In the genomic region with DNA sequence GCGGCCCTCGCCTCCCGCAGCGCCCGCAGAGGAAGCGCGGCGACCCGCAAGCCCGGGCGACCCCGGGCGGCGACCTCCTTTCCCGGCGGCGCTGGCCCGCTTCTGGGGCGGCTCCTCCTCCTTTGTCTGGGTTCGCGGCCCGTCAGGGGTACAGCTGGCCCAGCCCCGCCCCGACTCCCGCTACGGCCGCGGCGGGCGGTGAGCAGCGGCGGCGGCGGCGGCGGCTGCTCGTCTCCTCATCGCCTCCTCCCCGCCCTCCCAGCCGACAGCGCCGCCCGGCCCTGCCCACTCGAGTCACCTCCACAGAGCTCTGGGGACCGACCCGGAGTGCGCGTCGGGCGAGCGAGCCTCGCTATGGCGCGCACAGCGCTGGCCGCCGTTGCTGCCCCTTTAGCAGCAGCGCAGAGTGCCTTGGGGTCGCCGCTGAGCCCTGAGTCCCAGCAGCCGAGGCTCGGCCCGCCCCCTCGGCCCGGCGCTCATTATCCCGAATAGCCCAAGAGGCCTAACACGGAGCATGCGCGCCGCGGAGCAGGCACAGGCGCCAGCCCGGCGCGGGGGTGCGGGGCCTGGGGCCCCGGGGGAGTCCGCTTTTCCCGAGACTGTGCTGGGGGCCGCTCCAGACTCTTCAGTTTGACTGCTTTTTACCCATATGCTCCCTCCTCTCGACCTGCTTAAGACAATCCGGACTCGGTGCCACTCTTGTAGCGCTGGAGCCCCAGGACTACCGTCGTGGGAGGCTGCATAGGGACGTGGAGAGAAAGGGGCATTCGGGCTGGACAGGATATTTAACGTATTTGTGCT, we compare ENCODE assay signal across 1 cellular context.
TF ChIP-seq lines count a peak whose summit lies in the region.

TSS of gene SOS2 (minus strand) at position 104 of the 801 bp plus-strand sequence. CDS start 295 bp downstream, outside the sequence.

TF ChIP-seq in HepG2, 621 proteins besides CTCF, POLR2A, EP300 and RAD21 (continued from another document and continues in another):
- TF ChIP-seq, protein P1, sequence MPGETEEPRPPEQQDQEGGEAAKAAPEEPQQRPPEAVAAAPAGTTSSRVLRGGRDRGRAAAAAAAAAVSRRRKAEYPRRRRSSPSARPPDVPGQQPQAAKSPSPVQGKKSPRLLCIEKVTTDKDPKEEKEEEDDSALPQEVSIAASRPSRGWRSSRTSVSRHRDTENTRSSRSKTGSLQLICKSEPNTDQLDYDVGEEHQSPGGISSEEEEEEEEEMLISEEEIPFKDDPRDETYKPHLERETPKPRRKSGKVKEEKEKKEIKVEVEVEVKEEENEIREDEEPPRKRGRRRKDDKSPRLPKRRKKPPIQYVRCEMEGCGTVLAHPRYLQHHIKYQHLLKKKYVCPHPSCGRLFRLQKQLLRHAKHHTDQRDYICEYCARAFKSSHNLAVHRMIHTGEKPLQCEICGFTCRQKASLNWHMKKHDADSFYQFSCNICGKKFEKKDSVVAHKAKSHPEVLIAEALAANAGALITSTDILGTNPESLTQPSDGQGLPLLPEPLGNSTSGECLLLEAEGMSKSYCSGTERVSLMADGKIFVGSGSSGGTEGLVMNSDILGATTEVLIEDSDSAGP (CRISPR knock-in tag; IDR thresholded peaks at IDR 0.05; ENCODE audit: borderline replicate concordance): peak; percentile 79; the same call in 1 of the 2 replicates
- TF ChIP-seq, protein P2, sequence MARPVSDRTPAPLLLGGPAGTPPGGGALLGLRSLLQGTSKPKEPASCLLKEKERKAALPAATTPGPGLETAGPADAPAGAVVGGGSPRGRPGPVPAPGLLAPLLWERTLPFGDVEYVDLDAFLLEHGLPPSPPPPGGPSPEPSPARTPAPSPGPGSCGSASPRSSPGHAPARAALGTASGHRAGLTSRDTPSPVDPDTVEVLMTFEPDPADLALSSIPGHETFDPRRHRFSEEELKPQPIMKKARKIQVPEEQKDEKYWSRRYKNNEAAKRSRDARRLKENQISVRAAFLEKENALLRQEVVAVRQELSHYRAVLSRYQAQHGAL (CRISPR knock-in tag; IDR thresholded peaks at IDR 0.05; ENCODE audit: not compliant biosample characterization): no peak
- TF ChIP-seq ZBTB21 (CRISPR knock-in tag; IDR thresholded peaks at IDR 0.05) (no peak), ZNF776 (CRISPR knock-in tag; IDR thresholded peaks at IDR 0.05) (peak; percentile 93), ZNF816 (CRISPR knock-in tag; IDR thresholded peaks at IDR 0.05; ENCODE audit: borderline replicate concordance) (no peak; the same call in 1 of the 2 replicates), ZSCAN12 (CRISPR knock-in tag; IDR thresholded peaks at IDR 0.05) (no peak), ZFP82 (CRISPR knock-in tag; IDR thresholded peaks at IDR 0.05; ENCODE audit: borderline replicate concordance) (no peak), ZNF530 (CRISPR knock-in tag; IDR thresholded peaks at IDR 0.05; ENCODE audit: low read depth) (no peak), HDAC6 (IDR thresholded peaks at IDR 0.05; ENCODE audit: low read depth, low read length) (no peak), NFKBIZ (CRISPR knock-in tag; IDR thresholded peaks at IDR 0.05) (no peak), ZNF138 (CRISPR knock-in tag; IDR thresholded peaks at IDR 0.05; ENCODE audit: low read depth) (peak; percentile 71; the same call in 1 of the 2 replicates), PTBP1 (IDR thresholded peaks at IDR 0.05; ENCODE audit: low read depth, low read length, poor library complexity, severe bottlenecking) (peak; percentile 45), NONO (IDR thresholded peaks at IDR 0.05) (no peak), NONO (CRISPR knock-in tag; conservative IDR thresholded peaks at IDR 0.05) (peak; percentile 61; the same call in 1 of the 2 replicates), ZNF790 (CRISPR knock-in tag; IDR thresholded peaks at IDR 0.05; ENCODE audit: borderline replicate concordance) (no peak), POGK (CRISPR knock-in tag; conservative IDR thresholded peaks at IDR 0.05) (peak; percentile 60; the same call in 1 of the 2 replicates), NR2C2 (CRISPR knock-in tag; IDR thresholded peaks at IDR 0.05; ENCODE audit: borderline replicate concordance) (peak; percentile 45), ZNF883 (CRISPR knock-in tag; IDR thresholded peaks at IDR 0.05; ENCODE audit: not compliant biosample characterization) (peak; percentile 73), TSC22D2 (CRISPR knock-in tag; IDR thresholded peaks at IDR 0.05; ENCODE audit: borderline replicate concordance) (no peak), ZNF713 (CRISPR knock-in tag; IDR thresholded peaks at IDR 0.05) (no peak), ZNF749 (CRISPR knock-in tag; IDR thresholded peaks at IDR 0.05; ENCODE audit: borderline replicate concordance) (no peak), POLR2AphosphoS5 (IDR thresholded peaks at IDR 0.05; ENCODE audit: low read depth, low read length) (peak; percentile 87), DMAP1 (CRISPR knock-in tag; IDR thresholded peaks at IDR 0.05) (peak; percentile 58; the same call in 1 of the 2 replicates), ZBTB26 (CRISPR knock-in tag; IDR thresholded peaks at IDR 0.05; ENCODE audit: borderline replicate concordance) (no peak; the same call in 1 of the 2 replicates), ZNF747 (CRISPR knock-in tag; IDR thresholded peaks at IDR 0.05; ENCODE audit: borderline replicate concordance) (no peak), NCOA5 (CRISPR knock-in tag; IDR thresholded peaks at IDR 0.05) (no peak), TGIF2 (CRISPR knock-in tag; IDR thresholded peaks at IDR 0.05) (0 out of 2 replicates have a peak, but pooled peaks have one; percentile 38), HDAC2 (CRISPR knock-in tag; IDR thresholded peaks at IDR 0.05) (no peak), YY1 (IDR thresholded peaks at IDR 0.05; ENCODE audit: insufficient read depth, insufficient replicate concordance, low read depth, low read length) (peak; percentile 62)
- TF ChIP-seq, protein P3, sequence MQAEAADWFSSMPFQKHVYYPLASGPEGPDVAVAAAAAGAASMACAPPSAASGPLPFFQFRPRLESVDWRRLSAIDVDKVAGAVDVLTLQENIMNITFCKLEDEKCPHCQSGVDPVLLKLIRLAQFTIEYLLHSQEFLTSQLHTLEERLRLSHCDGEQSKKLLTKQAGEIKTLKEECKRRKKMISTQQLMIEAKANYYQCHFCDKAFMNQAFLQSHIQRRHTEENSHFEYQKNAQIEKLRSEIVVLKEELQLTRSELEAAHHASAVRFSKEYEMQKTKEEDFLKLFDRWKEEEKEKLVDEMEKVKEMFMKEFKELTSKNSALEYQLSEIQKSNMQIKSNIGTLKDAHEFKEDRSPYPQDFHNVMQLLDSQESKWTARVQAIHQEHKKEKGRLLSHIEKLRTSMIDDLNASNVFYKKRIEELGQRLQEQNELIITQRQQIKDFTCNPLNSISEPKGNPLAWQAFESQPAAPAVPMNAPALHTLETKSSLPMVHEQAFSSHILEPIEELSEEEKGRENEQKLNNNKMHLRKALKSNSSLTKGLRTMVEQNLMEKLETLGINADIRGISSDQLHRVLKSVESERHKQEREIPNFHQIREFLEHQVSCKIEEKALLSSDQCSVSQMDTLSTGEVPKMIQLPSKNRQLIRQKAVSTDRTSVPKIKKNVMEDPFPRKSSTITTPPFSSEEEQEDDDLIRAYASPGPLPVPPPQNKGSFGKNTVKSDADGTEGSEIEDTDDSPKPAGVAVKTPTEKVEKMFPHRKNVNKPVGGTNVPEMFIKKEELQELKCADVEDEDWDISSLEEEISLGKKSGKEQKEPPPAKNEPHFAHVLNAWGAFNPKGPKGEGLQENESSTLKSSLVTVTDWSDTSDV (CRISPR knock-in tag; IDR thresholded peaks at IDR 0.05): peak; percentile 75; the same call in 1 of the 2 replicates
- TF ChIP-seq, protein P4, sequence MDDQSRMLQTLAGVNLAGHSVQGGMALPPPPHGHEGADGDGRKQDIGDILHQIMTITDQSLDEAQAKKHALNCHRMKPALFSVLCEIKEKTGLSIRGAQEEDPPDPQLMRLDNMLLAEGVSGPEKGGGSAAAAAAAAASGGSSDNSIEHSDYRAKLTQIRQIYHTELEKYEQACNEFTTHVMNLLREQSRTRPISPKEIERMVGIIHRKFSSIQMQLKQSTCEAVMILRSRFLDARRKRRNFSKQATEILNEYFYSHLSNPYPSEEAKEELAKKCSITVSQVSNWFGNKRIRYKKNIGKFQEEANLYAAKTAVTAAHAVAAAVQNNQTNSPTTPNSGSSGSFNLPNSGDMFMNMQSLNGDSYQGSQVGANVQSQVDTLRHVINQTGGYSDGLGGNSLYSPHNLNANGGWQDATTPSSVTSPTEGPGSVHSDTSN (CRISPR knock-in tag; IDR thresholded peaks at IDR 0.05; ENCODE audit: borderline replicate concordance): no peak
- TF ChIP-seq, protein P5, sequence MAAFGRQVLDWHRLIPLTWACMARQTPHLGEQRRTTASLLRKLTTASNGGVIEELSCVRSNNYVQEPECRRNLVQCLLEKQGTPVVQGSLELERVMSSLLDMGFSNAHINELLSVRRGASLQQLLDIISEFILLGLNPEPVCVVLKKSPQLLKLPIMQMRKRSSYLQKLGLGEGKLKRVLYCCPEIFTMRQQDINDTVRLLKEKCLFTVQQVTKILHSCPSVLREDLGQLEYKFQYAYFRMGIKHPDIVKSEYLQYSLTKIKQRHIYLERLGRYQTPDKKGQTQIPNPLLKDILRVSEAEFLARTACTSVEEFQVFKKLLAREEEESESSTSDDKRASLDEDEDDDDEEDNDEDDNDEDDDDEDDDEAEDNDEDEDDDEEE (CRISPR knock-in tag; IDR thresholded peaks at IDR 0.05): peak; percentile 61; the same call in 1 of the 2 replicates
- TF ChIP-seq, protein P6, sequence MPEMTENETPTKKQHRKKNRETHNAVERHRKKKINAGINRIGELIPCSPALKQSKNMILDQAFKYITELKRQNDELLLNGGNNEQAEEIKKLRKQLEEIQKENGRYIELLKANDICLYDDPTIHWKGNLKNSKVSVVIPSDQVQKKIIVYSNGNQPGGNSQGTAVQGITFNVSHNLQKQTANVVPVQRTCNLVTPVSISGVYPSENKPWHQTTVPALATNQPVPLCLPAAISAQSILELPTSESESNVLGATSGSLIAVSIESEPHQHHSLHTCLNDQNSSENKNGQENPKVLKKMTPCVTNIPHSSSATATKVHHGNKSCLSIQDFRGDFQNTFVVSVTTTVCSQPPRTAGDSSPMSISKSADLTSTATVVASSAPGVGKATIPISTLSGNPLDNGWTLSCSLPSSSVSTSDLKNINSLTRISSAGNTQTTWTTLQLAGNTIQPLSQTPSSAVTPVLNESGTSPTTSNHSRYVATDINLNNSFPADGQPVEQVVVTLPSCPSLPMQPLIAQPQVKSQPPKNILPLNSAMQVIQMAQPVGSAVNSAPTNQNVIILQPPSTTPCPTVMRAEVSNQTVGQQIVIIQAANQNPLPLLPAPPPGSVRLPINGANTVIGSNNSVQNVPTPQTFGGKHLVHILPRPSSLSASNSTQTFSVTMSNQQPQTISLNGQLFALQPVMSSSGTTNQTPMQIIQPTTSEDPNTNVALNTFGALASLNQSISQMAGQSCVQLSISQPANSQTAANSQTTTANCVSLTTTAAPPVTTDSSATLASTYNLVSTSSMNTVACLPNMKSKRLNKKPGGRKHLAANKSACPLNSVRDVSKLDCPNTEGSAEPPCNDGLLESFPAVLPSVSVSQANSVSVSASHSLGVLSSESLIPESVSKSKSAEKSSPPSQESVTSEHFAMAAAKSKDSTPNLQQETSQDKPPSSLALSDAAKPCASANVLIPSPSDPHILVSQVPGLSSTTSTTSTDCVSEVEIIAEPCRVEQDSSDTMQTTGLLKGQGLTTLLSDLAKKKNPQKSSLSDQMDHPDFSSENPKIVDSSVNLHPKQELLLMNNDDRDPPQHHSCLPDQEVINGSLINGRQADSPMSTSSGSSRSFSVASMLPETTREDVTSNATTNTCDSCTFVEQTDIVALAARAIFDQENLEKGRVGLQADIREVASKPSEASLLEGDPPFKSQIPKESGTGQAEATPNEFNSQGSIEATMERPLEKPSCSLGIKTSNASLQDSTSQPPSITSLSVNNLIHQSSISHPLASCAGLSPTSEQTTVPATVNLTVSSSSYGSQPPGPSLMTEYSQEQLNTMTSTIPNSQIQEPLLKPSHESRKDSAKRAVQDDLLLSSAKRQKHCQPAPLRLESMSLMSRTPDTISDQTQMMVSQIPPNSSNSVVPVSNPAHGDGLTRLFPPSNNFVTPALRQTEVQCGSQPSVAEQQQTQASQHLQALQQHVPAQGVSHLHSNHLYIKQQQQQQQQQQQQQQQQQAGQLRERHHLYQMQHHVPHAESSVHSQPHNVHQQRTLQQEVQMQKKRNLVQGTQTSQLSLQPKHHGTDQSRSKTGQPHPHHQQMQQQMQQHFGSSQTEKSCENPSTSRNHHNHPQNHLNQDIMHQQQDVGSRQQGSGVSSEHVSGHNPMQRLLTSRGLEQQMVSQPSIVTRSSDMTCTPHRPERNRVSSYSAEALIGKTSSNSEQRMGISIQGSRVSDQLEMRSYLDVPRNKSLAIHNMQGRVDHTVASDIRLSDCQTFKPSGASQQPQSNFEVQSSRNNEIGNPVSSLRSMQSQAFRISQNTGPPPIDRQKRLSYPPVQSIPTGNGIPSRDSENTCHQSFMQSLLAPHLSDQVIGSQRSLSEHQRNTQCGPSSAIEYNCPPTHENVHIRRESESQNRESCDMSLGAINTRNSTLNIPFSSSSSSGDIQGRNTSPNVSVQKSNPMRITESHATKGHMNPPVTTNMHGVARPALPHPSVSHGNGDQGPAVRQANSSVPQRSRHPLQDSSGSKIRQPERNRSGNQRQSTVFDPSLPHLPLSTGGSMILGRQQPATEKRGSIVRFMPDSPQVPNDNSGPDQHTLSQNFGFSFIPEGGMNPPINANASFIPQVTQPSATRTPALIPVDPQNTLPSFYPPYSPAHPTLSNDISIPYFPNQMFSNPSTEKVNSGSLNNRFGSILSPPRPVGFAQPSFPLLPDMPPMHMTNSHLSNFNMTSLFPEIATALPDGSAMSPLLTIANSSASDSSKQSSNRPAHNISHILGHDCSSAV (CRISPR knock-in tag; IDR thresholded peaks at IDR 0.05; ENCODE audit: borderline replicate concordance): no peak
